Comparison of ENCODE assay signal across 1 cellular context in the genomic region with DNA sequence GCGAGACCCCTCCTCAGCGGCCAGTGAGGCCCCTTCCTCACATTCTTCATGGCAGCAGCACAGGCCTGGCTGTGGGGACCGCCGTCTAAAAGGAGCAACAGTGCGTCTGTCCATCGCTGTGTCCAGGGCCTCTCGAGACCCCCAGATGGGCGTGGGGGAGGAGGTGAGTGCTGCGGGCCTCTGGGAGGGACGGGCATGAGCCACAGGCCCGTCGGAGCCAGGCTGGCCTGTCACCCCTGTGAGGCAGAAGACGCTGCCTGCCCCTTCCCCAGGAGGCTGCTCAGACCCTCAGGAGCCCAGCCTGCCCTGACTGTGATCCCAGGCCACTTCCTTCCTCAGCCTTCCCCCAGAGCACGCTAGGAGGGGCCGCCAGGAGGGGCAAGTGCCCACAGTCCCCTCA.
TF ChIP-seq lines count a peak whose summit lies in the region.

No MANE protein-coding gene starts in this region.

TF ChIP-seq in SK-N-SH treated with all-trans-retinoic acid at 6 μM for 48 hours, 23 proteins besides CTCF, POLR2A, EP300 and RAD21 (continued from another document):
- TF ChIP-seq, protein P1, sequence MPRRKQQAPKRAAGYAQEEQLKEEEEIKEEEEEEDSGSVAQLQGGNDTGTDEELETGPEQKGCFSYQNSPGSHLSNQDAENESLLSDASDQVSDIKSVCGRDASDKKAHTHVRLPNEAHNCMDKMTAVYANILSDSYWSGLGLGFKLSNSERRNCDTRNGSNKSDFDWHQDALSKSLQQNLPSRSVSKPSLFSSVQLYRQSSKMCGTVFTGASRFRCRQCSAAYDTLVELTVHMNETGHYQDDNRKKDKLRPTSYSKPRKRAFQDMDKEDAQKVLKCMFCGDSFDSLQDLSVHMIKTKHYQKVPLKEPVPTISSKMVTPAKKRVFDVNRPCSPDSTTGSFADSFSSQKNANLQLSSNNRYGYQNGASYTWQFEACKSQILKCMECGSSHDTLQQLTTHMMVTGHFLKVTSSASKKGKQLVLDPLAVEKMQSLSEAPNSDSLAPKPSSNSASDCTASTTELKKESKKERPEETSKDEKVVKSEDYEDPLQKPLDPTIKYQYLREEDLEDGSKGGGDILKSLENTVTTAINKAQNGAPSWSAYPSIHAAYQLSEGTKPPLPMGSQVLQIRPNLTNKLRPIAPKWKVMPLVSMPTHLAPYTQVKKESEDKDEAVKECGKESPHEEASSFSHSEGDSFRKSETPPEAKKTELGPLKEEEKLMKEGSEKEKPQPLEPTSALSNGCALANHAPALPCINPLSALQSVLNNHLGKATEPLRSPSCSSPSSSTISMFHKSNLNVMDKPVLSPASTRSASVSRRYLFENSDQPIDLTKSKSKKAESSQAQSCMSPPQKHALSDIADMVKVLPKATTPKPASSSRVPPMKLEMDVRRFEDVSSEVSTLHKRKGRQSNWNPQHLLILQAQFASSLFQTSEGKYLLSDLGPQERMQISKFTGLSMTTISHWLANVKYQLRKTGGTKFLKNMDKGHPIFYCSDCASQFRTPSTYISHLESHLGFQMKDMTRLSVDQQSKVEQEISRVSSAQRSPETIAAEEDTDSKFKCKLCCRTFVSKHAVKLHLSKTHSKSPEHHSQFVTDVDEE (CRISPR knock-in tag; IDR thresholded peaks at IDR 0.05) = no peak
